In genomic region chr2:185374878-185375277, GRCh38 we compare ENCODE assay signal across 19 cellular contexts.
"Had no signal": no experiment of that assay in that cellular context is flagged by ENCODE, and none has a peak within 500 bp of the region (broad histone marks: within the 10 kb centered on the region; RNA-seq: fewer than 3 reads in every experiment).

No MANE protein-coding gene starts in this region.

- H3K36me3 ChIP-seq: esophagus squamous epithelium, gastrocnemius medialis, upper lobe of left lung had no signal

- H3K9me3 ChIP-seq: gastrocnemius medialis had no signal

- H3K4me3 ChIP-seq: esophagus squamous epithelium, gastrocnemius medialis, upper lobe of left lung had no signal

- ATAC-seq: activated CD4-positive, CD25-positive, alpha-beta regulatory T cell treated with anti-CD3 and anti-CD28 coated beads, Interleukin-2, amount 50 U/mL, for 24 hours; activated naive CD8-positive, alpha-beta T cell treated with anti-CD3 and anti-CD28 coated beads, Interleukin-2, amount 50 U/mL, for 24 hours; activated T-cell treated with anti-CD3 and anti-CD28 coated beads, Interleukin-2, amount 50 U/mL, for 72 hours; effector memory CD8-positive, alpha-beta T cell; gastrocnemius medialis; left lobe of liver; natural killer cell treated with Interleukin-12 subunit alpha and Interleukin-12 subunit beta and Interleukin-15 and Interleukin-18, amount 100 ng/mL, for 72 hours had no signal

- H3K27ac ChIP-seq: esophagus squamous epithelium, gastrocnemius medialis, upper lobe of left lung, VCaP had no signal

- H3K4me1 ChIP-seq: esophagus squamous epithelium, gastrocnemius medialis, upper lobe of left lung had no signal

- H3K27me3 ChIP-seq: esophagus squamous epithelium, gastrocnemius medialis, upper lobe of left lung had no signal

- DNase-seq: activated CD4-positive, alpha-beta memory T cell treated with anti-CD3 and anti-CD28 coated beads, Interleukin-2, amount 10 ng/mL, durations not matched to agents 7 days and 5 days; activated CD4-positive, alpha-beta T cell treated with anti-CD3 and anti-CD28 coated beads, Interleukin-2, amount 10 ng/mL, durations not matched to agents 24 days and 14 days; activated gamma-delta T cell; activated naive CD4-positive, alpha-beta T cell treated with anti-CD3 and anti-CD28 coated beads, Interleukin-2, amount 50 U/mL, for 16 hours; activated naive CD8-positive, alpha-beta T cell treated with anti-CD3 and anti-CD28 coated beads, Interleukin-2, amount 50 U/mL, for 24 hours; activated T-cell treated with anti-CD3 and anti-CD28 coated beads, Interleukin-2, amount 50 U/mL, for 72 hours; anterior cingulate cortex; effector memory CD8-positive, alpha-beta T cell; esophagus squamous epithelium; gastrocnemius medialis; hypothalamus; islet precursor cell; stimulated activated CD4-positive, alpha-beta T cell treated with anti-CD3 and anti-CD28 coated beads, Interleukin-4, amount 100 ng/mL, for 24 hours; stimulated activated naive CD4-positive, alpha-beta T cell treated with Interleukin-2 at 50 U/mL for 16 hours; upper lobe of left lung had no signal
